In the genomic region with DNA sequence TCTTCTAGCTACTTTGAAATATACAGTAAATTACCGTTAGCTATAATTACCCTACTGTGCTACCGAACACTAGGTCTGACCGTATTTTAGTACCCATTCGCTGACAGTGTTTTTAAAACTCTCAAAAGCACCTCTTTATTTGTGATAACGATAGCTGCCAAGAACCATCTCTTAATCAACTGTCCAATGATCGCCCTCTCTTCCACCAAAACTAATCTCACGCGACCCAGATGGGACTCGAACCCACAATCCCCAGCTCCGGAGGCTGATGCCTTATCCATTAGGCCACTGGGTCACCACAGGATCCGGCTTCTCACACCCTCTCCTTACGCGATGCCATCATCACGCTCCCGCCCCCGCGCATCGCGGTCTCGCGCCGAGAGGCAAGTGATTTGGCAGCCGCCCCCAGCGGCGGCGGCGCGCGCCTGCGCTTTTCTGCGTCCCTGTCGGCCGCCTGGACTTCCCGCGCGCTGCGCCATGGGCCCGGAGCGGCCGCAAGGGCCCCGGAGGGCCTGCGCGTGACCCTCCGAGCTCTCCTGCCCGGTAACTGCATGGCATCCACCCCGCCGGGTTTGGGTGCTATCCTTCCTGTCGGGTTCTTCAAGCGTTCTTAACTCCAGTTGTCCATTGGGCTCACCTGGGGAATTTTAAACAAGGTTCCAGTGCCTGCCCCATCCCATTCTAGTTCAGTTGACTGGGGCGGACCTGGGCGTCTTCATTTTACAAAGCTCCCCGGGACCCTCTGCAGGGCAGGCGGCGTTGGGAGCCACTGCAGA, we compare ENCODE assay signal across 1 cellular context.
TF ChIP-seq lines count a peak whose summit lies in the region.

No MANE protein-coding gene starts in this region.

TF ChIP-seq in GM12878, 131 proteins besides CTCF, POLR2A, EP300 and RAD21 (continued from another document):
- TF ChIP-seq SMAD5 (IDR thresholded peaks at IDR 0.05; ENCODE audit: low read depth) (0 out of 2 replicates have a peak, but pooled peaks have one; percentile 20), E4F1 (IDR thresholded peaks at IDR 0.05; ENCODE audit: borderline replicate concordance, partially characterized antibody) (no peak), SPI1 (IDR thresholded peaks at IDR 0.05; ENCODE audit: borderline replicate concordance, insufficient read depth, low read depth, low read length) (no peak), SUPT20H (IDR thresholded peaks at IDR 0.05; ENCODE audit: borderline replicate concordance, control insufficient read depth, low read depth, low read length) (no peak), CREB1 (IDR thresholded peaks at IDR 0.05; ENCODE audit: low read depth) (peak; percentile 83; the same call in 1 of the 2 replicates), NFIC (IDR thresholded peaks at IDR 0.05; ENCODE audit: low read depth, low read length) (no peak), TCF12 (IDR thresholded peaks at IDR 0.05; ENCODE audit: low read depth, low read length) (peak; percentile 47; the same call in 1 of the 2 replicates), HDGF (IDR thresholded peaks at IDR 0.05) (no peak), KAT2A (conservative IDR thresholded peaks at IDR 0.05; ENCODE audit: control insufficient read depth, low read depth, low read length) (no peak)
- TF ChIP-seq, protein P1, sequence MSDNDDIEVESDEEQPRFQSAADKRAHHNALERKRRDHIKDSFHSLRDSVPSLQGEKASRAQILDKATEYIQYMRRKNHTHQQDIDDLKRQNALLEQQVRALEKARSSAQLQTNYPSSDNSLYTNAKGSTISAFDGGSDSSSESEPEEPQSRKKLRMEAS (IDR thresholded peaks at IDR 0.05; ENCODE audit: low read depth, low read length), result peak; percentile 74
